1 cellular context compared by ENCODE assay signal in the genomic region with DNA sequence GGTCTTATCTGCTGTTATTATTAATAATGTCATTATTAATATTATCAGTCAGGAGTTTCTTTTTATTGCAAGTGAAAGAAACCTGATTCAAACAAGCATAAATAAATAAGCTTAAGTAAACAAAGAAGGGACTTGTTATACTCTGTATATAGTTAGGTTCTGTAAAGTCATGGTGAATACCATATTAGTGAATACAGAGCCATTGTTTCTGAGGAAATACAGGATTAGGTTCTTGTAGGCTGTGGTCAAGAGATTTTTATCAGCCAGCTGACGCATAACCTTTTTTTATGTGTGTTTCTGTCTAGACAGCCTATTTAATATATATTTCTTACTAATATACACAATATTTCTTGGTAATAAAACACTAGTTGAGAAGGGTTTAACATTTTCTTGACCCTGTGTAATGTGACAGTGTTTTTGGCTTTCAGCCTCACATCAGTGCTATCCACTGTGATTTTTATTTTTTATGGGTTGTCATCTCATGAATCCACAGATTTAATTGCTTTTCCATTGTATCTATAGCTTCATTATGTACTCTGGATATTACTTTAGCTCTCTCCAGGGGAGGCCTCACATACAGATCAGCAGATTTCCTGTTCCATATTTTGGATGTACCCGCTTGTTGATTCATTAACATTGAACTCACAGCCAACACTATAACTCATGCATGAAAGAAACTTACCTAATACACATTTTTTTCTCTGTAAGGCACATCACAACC.
TF ChIP-seq lines count a peak whose summit lies in the region.

No MANE protein-coding gene starts in this region.

TF ChIP-seq in WTC11, 78 proteins besides CTCF, POLR2A, EP300 and RAD21 (continued from another document):
- TF ChIP-seq, protein P1, sequence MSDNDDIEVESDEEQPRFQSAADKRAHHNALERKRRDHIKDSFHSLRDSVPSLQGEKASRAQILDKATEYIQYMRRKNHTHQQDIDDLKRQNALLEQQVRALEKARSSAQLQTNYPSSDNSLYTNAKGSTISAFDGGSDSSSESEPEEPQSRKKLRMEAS (CRISPR knock-in tag; IDR thresholded peaks at IDR 0.05), result no peak
